2 cellular contexts compared by ENCODE assay signal in the genomic region with DNA sequence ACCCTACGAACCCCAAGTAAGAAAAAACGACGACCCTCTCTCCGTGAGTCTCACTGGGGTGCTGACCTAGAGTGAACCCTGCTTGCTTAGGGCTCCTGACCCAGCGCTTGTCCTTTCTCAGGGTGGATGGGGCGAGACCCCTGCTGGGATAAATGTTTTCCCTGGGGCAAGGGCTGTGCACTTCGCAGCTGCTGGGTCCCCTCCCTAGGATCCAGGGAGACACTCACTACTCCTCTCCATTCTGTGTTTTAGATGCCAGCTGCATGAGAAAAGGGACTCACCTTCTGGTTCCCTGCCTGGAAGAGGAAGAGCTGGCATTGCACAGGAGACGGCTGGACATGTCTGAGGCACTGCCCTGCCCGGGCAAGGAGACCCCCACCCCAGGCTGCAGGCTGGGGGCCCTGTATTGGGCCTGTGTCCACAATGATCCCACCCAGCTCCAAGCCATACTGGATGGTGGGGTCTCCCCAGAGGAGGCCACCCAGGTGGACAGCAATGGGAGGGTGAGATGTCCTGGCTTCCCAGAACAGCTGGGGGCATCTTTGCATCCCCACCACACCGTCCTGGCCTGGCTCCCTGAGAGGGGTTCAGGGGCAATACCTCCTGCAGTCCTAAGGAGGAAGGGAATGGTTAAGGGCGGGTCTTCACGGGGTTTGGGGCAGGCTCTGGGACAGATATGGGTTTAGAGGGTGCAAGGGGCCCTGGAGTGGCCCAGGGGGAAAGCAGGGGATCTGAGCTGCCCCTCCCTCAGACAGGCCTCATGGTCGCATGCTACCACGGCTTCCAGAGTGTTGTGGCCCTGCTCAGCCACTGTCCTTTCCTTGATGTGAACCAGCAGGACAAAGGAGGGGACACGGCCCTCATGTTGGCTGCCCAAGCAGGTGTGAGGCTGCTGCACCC.
TF ChIP-seq lines count a peak whose summit lies in the region.

No MANE protein-coding gene starts in this region.

TF ChIP-seq in IMR-90, 13 proteins besides CTCF, POLR2A, EP300 and RAD21:
- no peak for TF ChIP-seq NFE2L2 (IDR thresholded peaks at IDR 0.05; ENCODE audit: low read depth, low read length)
- TF ChIP-seq RFX5 (IDR thresholded peaks at IDR 0.05; ENCODE audit: low read depth, low read length) = no peak
- TF ChIP-seq, protein P1, sequence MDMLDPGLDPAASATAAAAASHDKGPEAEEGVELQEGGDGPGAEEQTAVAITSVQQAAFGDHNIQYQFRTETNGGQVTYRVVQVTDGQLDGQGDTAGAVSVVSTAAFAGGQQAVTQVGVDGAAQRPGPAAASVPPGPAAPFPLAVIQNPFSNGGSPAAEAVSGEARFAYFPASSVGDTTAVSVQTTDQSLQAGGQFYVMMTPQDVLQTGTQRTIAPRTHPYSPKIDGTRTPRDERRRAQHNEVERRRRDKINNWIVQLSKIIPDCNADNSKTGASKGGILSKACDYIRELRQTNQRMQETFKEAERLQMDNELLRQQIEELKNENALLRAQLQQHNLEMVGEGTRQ (IDR thresholded peaks at IDR 0.05; ENCODE audit: low read depth, low read length) = no peak

TF ChIP-seq in endothelial cell of umbilical vein, 7 proteins besides CTCF, POLR2A, EP300 and RAD21:
- TF ChIP-seq JUN (IDR thresholded peaks at IDR 0.05; ENCODE audit: borderline replicate concordance, insufficient read depth, insufficient read length, low read depth) = no peak
- TF ChIP-seq POLR2AphosphoS5 (IDR thresholded peaks at IDR 0.05; ENCODE audit: insufficient read depth, low read depth, low read length) = no peak
- TF ChIP-seq, protein P2, sequence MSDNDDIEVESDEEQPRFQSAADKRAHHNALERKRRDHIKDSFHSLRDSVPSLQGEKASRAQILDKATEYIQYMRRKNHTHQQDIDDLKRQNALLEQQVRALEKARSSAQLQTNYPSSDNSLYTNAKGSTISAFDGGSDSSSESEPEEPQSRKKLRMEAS (IDR thresholded peaks at IDR 0.05; ENCODE audit: insufficient read depth, insufficient read length) = no peak
- no peak for TF ChIP-seq EZH2 (IDR thresholded peaks at IDR 0.05; ENCODE audit: borderline replicate concordance, low read depth, low read length, severe bottlenecking)
- TF ChIP-seq FOS (IDR thresholded peaks at IDR 0.05; ENCODE audit: borderline replicate concordance, insufficient read depth, low read length) = no peak
- no peak for TF ChIP-seq MYC (IDR thresholded peaks at IDR 0.05; ENCODE audit: low read depth, low read length)
- TF ChIP-seq GATA2 (IDR thresholded peaks at IDR 0.05; ENCODE audit: insufficient read depth, insufficient read length, low read depth, low read length) = no peak
